Comparison of ENCODE assay signal across 8 cellular contexts in genomic region chr17:61863801-61864126, GRCh38. TPM values are rescaled to one million over a fixed set of nuclear protein-coding genes. Genes with fewer than 3 reads are reported as not detected.
DNase-seq lines count a peak whose midpoint lies in the region; ATAC-seq and TF ChIP-seq lines count a peak whose summit lies in the region.

No MANE protein-coding gene starts in this region.

- H3K4me3 ChIP-seq in GM12864 (ENCODE audit: low read depth, low read length) (peak overlapping the region; percentile 62), SK-N-SH (ENCODE audit: low read depth in 2 of 2, low read length in 1 of 2) (peak overlapping the region; percentile 75 to 95), retinal pigment epithelial cell (ENCODE audit: low read length) (peak overlapping the region; percentile 87)

- peak overlapping the region; percentile 91 for H2AFZ ChIP-seq in SK-N-SH (ENCODE audit: low read depth)

- H3K9me2 ChIP-seq in SK-N-SH = no peaks in the 10 kb centered on the region

- 6% methylated on average over 8 of the region's 8 CpGs for WGBS in SK-N-SH (ENCODE audit: low lambda C conversion rate)

- no peak for TF ChIP-seq EP300 in SK-N-SH (IDR thresholded peaks at IDR 0.05; ENCODE audit: borderline replicate concordance in 1 of 2, low read depth in 1 of 2, low read length in 1 of 2)

- CTCF ChIA-PET in HEK293T (lab: Yijun Ruan, JAX) (interaction anchor here (0.6 kb wide), 1 partner anchor 27 kb away, joined by 3 read pairs; no protein-coding TSS in a partner anchor), SK-N-SH (lab: Yijun Ruan, JAX) (interaction anchor here (0.7 to 1.5 kb wide), 7 partner anchors 27 to 451 kb away, joined by 3 to 7 read pairs (median 4); no protein-coding TSS in a partner anchor)

- peak; percentile 14 for ATAC-seq in foreskin keratinocyte

- H3K4me1 ChIP-seq in SK-N-SH (ENCODE audit: control insufficient read depth in 1 of 2, insufficient read depth in 2 of 2, low read depth in 1 of 2, low read length in 1 of 2) (peaks cover 11 to 28% of the 10 kb centered on the region in 2 experiments; a peak in 3 of 4 replicates), foreskin keratinocyte (peaks cover 4% of the 10 kb centered on the region)

- H3K9ac ChIP-seq in SK-N-SH = peak overlapping the region; percentile 85

- POLR2A ChIA-PET in HEK293T (lab: Yijun Ruan, JAX) = interaction anchor here (0.6 to 2.4 kb wide), 15 partner anchors 9 to 476 kb away, joined by 3 to 13 read pairs (median 4); no protein-coding TSS in a partner anchor
- POLR2A ChIA-PET in SK-N-SH (lab: Yijun Ruan, JAX) = interaction anchor here (0.7 to 1.3 kb wide), 5 partner anchors 13 to 246 kb away, joined by 3 to 7 read pairs (median 3); no protein-coding TSS in a partner anchor

- DNase-seq in GM12864 (ENCODE audit: low read depth) (no peak), HEK293T (ENCODE audit: extremely low spot score) (no peak), SK-N-SH (peak; percentile 37), foreskin keratinocyte (no peak), retinal pigment epithelial cell (ENCODE audit: low read depth) (no peak), A172 (ENCODE audit: low spot score) (no peak), NCI-H774 (lab: John Stamatoyannopoulos, UW) (no peak), GF-D8 (lab: John Stamatoyannopoulos, UW) (no peak)

- TF ChIP-seq CTCF in GM12864 (IDR thresholded peaks at IDR 0.05; ENCODE audit: low read depth, low read length, missing control alignments) = no peak
- TF ChIP-seq CTCF in SK-N-SH (IDR thresholded peaks at IDR 0.05) = no peak
- TF ChIP-seq CTCF in foreskin keratinocyte (conservative IDR thresholded peaks at IDR 0.05) = no peak
- TF ChIP-seq CTCF in retinal pigment epithelial cell (conservative IDR thresholded peaks at IDR 0.05; ENCODE audit: low read depth, low read length) = no peak

- no peaks in the 10 kb centered on the region for H4K20me1 ChIP-seq in SK-N-SH (ENCODE audit: insufficient read depth)

- H3K27ac ChIP-seq in SK-N-SH (ENCODE audit: low read depth in 2 of 2, low read length in 1 of 2) (peak overlapping the region; percentile 71 to 86), foreskin keratinocyte (peak overlapping the region; percentile 56)

- peaks cover 31 to 36% of the 10 kb centered on the region in 2 experiments for H3K36me3 ChIP-seq in SK-N-SH (replicated peaks in 1 of 2; ENCODE audit: control insufficient read depth in 1 of 2, insufficient read depth in 2 of 2, low read length in 1 of 2)

- H3K4me2 ChIP-seq in SK-N-SH = peak overlapping the region; percentile 85

- H3K79me2 ChIP-seq in SK-N-SH (ENCODE audit: insufficient read depth) = peaks cover 43% of the 10 kb centered on the region

- no peaks in the 10 kb centered on the region for H3K9me3 ChIP-seq in SK-N-SH

- peaks cover 29% of the 10 kb centered on the region for H3F3A ChIP-seq in SK-N-SH (replicated peaks; ENCODE audit: insufficient read depth)

- H3K27me3 ChIP-seq in SK-N-SH (ENCODE audit: insufficient read depth) = no peaks in the 10 kb centered on the region
- H3K27me3 ChIP-seq in foreskin keratinocyte = no peaks in the 10 kb centered on the region

- TF ChIP-seq RAD21 in SK-N-SH (IDR thresholded peaks at IDR 0.05; ENCODE audit: low read length) = no peak

TF ChIP-seq in HEK293T, 16 proteins besides CTCF, POLR2A, EP300 and RAD21:
- TF ChIP-seq LEF1 (IDR thresholded peaks at IDR 0.05; ENCODE audit: borderline replicate concordance) (no peak), PKNOX1 (IDR thresholded peaks at IDR 0.05) (peak; percentile 81)

TF ChIP-seq in SK-N-SH, 30 proteins besides CTCF, POLR2A, EP300 and RAD21:
- no peak for TF ChIP-seq USF2 (IDR thresholded peaks at IDR 0.05; ENCODE audit: borderline replicate concordance, low read depth, low read length)
- TF ChIP-seq REST (IDR thresholded peaks at IDR 0.05; ENCODE audit: low read depth, low read length) = no peak
- peak; percentile 51 for TF ChIP-seq PBX3 (IDR thresholded peaks at IDR 0.05)
- no peak; the same call in 1 of the 2 replicates for TF ChIP-seq NFIC (IDR thresholded peaks at IDR 0.05; ENCODE audit: borderline replicate concordance)
- TF ChIP-seq SMC3 (IDR thresholded peaks at IDR 0.05; ENCODE audit: low read depth, low read length) = no peak
- no peak for TF ChIP-seq NRF1 (IDR thresholded peaks at IDR 0.05; ENCODE audit: low read depth, low read length)
- TF ChIP-seq SIN3A (IDR thresholded peaks at IDR 0.05; ENCODE audit: borderline replicate concordance, low read depth, low read length) = no peak
- TF ChIP-seq JUND (IDR thresholded peaks at IDR 0.05) = no peak
- TF ChIP-seq RCOR1 (IDR thresholded peaks at IDR 0.05; ENCODE audit: low read length) = no peak
- TF ChIP-seq YY1 (IDR thresholded peaks at IDR 0.05; ENCODE audit: low read depth) = no peak
- peak; percentile 7; the same call in 1 of the 2 replicates for TF ChIP-seq RFX5 (IDR thresholded peaks at IDR 0.05; ENCODE audit: low read length)
- no peak for TF ChIP-seq ZBTB33 (IDR thresholded peaks at IDR 0.05; ENCODE audit: borderline replicate concordance, low read depth)

RNA-seq across cellular contexts. Expression of gene BRIP1, which starts 0.4 kb away (rescaled TPM):
- 2.0 and 2.2 TPM in 2 replicates for polyA plus RNA-seq in SK-N-SH (2012; rRNA removed)
- polyA plus RNA-seq in SK-N-SH (2012; cell fraction: cytosol; rRNA removed) = 2.5 TPM in 2 replicates
- 1.9 and 4.7 TPM in 2 replicates for polyA plus RNA-seq in SK-N-SH (2012; cell fraction: nucleus; rRNA removed)
- total RNA-seq in foreskin keratinocyte = 17.4 and 18.1 TPM in 2 replicates
- polyA plus RNA-seq in foreskin keratinocyte = 3.0 and 4.1 TPM in 2 replicates
- total RNA-seq in A172 (2014; rRNA removed; shearing (Covaris generic)) = 18.4 and 25.5 TPM in 2 replicates
